ENCODE assay signal across 17 cellular contexts in the genomic region with DNA sequence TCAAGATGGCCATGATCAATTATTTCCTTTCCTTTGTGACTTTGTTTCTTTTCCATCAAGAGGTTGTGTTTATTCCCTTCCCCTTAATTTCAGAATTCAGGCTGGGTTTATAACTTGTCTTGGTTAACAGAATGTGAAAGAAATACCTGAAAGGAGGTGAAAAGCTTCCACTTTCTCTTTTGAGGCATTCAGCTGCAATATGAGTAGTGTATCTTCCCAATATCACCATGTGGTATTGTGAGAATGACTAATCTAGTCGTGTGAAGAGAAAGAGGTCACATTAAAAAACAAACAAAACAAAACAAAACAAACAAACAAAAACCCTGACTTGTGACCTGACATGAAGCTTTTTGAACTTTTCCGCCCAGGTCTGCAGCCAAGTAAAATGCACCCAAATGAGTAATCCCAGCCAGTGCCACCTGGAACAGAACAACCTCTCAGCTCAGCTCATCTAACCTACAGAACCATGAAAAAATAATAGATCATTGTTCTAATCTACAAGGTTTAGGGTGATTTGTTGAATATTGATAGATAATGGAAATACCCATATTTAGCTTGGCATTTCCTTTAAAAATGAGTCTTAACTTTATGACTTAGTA.
"Had no signal": no experiment of that assay in that cellular context is flagged by ENCODE, and none has a peak within 500 bp of the region (broad histone marks: within the 10 kb centered on the region; RNA-seq: fewer than 3 reads in every experiment).

No MANE protein-coding gene starts in this region.

- DNase-seq: activated CD4-positive, alpha-beta memory T cell treated with anti-CD3 and anti-CD28 coated beads for 36 hours; activated CD4-positive, alpha-beta T cell treated with anti-CD3 and anti-CD28 coated beads for 36 hours; activated CD8-positive, alpha-beta memory T cell treated with anti-CD3 and anti-CD28 coated beads, Interleukin-2, amount 10 ng/mL, durations not matched to agents 7 days and 5 days; activated naive CD4-positive, alpha-beta T cell treated with anti-CD3 and anti-CD28 coated beads for 36 hours; activated T-cell treated with anti-CD3 and anti-CD28 coated beads, Interleukin-2, amount 50 U/mL, for 1 hour; cerebellar nuclear complex; effector memory CD8-positive, alpha-beta T cell; foreskin melanocyte; mesendoderm; natural killer cell had no signal

- H3K4me1 ChIP-seq: ascending aorta, breast epithelium, parathyroid adenoma had no signal

- H3K4me3 ChIP-seq: ascending aorta, breast epithelium had no signal

- H3K9me3 Mint-ChIP-seq: activated T-helper 2 cell treated with anti-CD3 and anti-CD28 coated beads, Interferon-gamma antibody, Interleukin-2, Interleukin-4, amounts not matched to agents 10 μg/mL and 5 μg/mL and 100 μg/mL, durations not matched to agents 14 hours and 24 hours and 36 hours; stimulated activated memory B cell treated with anti-CD40 and anti-IgM and Interleukin-4, amounts not matched to agents 10 μg/mL and 1 μg/mL and 100 μg/mL, for 72 hours had no signal

- H3K27me3 ChIP-seq: ascending aorta, breast epithelium, neutrophil had no signal

- H3K36me3 ChIP-seq: ascending aorta, breast epithelium, neutrophil had no signal

- H3K4me1 Mint-ChIP-seq: activated CD4-positive, alpha-beta T cell treated with anti-CD3 and anti-CD28 coated beads for 36 hours; activated CD8-positive, alpha-beta memory T cell treated with anti-CD3 and anti-CD28 coated beads, Interleukin-2, amount 10 ng/mL, durations not matched to agents 7 days and 5 days; natural killer cell; stimulated activated memory B cell treated with anti-CD40 and anti-IgM and Interleukin-4, amounts not matched to agents 10 μg/mL and 1 μg/mL and 100 μg/mL, for 72 hours had no signal

- ATAC-seq: activated CD4-positive, alpha-beta T cell treated with anti-CD3 and anti-CD28 coated beads for 36 hours; activated CD8-positive, alpha-beta memory T cell treated with anti-CD3 and anti-CD28 coated beads, Interleukin-2, amount 10 ng/mL, durations not matched to agents 7 days and 5 days; effector memory CD8-positive, alpha-beta T cell; natural killer cell; stimulated activated memory B cell treated with anti-CD40 and anti-IgM and Interleukin-4, amounts not matched to agents 10 μg/mL and 1 μg/mL and 100 μg/mL, for 72 hours had no signal

- H3K27ac ChIP-seq: ascending aorta, breast epithelium, neutrophil, parathyroid adenoma had no signal

- H3K27ac Mint-ChIP-seq: activated CD4-positive, alpha-beta memory T cell treated with anti-CD3 and anti-CD28 coated beads for 36 hours; activated CD4-positive, alpha-beta T cell treated with anti-CD3 and anti-CD28 coated beads for 36 hours; activated CD8-positive, alpha-beta memory T cell treated with anti-CD3 and anti-CD28 coated beads, Interleukin-2, amount 10 ng/mL, durations not matched to agents 7 days and 5 days; activated naive CD4-positive, alpha-beta T cell treated with anti-CD3 and anti-CD28 coated beads for 36 hours; activated T-helper 2 cell treated with anti-CD3 and anti-CD28 coated beads, Interferon-gamma antibody, Interleukin-2, Interleukin-4, amounts not matched to agents 10 μg/mL and 5 μg/mL and 100 μg/mL, durations not matched to agents 14 hours and 24 hours and 36 hours; dendritic cell treated with granulocyte-macrophage colony-stimulating factor and Interleukin-4, amounts not matched to agents 40 ng/mL and 50 ng/mL, for 4 days; natural killer cell; stimulated activated memory B cell treated with anti-CD40 and anti-IgM and Interleukin-4, amounts not matched to agents 10 μg/mL and 1 μg/mL and 100 μg/mL, for 72 hours had no signal

- H3K4me3 Mint-ChIP-seq: activated CD4-positive, alpha-beta memory T cell treated with anti-CD3 and anti-CD28 coated beads for 36 hours; activated CD4-positive, alpha-beta T cell treated with anti-CD3 and anti-CD28 coated beads for 36 hours; activated CD8-positive, alpha-beta memory T cell treated with anti-CD3 and anti-CD28 coated beads, Interleukin-2, amount 10 ng/mL, durations not matched to agents 7 days and 5 days; activated naive CD4-positive, alpha-beta T cell treated with anti-CD3 and anti-CD28 coated beads for 36 hours; dendritic cell treated with granulocyte-macrophage colony-stimulating factor and Interleukin-4, amounts not matched to agents 40 ng/mL and 50 ng/mL, for 4 days; effector memory CD8-positive, alpha-beta T cell; natural killer cell; stimulated activated memory B cell treated with anti-CD40 and anti-IgM and Interleukin-4, amounts not matched to agents 10 μg/mL and 1 μg/mL and 100 μg/mL, for 72 hours had no signal

- H3K9me3 ChIP-seq: neutrophil had no signal

- H3K36me3 Mint-ChIP-seq: activated CD4-positive, alpha-beta memory T cell treated with anti-CD3 and anti-CD28 coated beads for 36 hours; activated CD8-positive, alpha-beta memory T cell treated with anti-CD3 and anti-CD28 coated beads, Interleukin-2, amount 10 ng/mL, durations not matched to agents 7 days and 5 days; natural killer cell; stimulated activated memory B cell treated with anti-CD40 and anti-IgM and Interleukin-4, amounts not matched to agents 10 μg/mL and 1 μg/mL and 100 μg/mL, for 72 hours had no signal

- H3K27me3 Mint-ChIP-seq: activated CD4-positive, alpha-beta memory T cell treated with anti-CD3 and anti-CD28 coated beads for 36 hours; activated CD4-positive, alpha-beta T cell treated with anti-CD3 and anti-CD28 coated beads for 36 hours; activated CD8-positive, alpha-beta memory T cell treated with anti-CD3 and anti-CD28 coated beads, Interleukin-2, amount 10 ng/mL, durations not matched to agents 7 days and 5 days; dendritic cell treated with granulocyte-macrophage colony-stimulating factor and Interleukin-4, amounts not matched to agents 40 ng/mL and 50 ng/mL, for 4 days; effector memory CD8-positive, alpha-beta T cell; stimulated activated memory B cell treated with anti-CD40 and anti-IgM and Interleukin-4, amounts not matched to agents 10 μg/mL and 1 μg/mL and 100 μg/mL, for 72 hours had no signal
